11 cellular contexts compared by ENCODE assay signal in the genomic region with DNA sequence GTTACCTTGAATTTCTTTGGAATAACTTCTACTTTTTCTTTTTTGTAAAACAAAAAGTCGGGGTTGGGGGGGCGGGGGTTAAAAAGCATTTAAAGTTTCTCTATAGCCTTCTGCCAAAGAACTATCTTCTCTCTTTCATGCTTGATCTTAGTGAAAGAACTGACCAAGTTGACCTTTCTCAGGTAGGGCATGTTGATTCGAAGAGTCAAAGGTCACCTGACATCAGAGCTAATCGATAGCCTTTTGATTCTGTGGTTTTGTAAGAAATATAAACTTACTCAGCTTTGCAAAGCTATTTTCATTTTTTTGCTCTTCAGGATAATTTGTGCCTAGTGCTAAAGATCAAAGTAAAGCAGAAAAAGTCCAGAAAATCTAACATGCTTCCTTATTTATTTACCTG.
"Had no signal": no experiment of that assay in that cellular context is flagged by ENCODE, and none has a peak within 500 bp of the region (broad histone marks: within the 10 kb centered on the region; RNA-seq: fewer than 3 reads in every experiment).

No MANE protein-coding gene starts in this region.

- H2AFZ ChIP-seq: GM23248, GM23338 had no signal

- H3K27ac ChIP-seq: GM23248 had no signal

- H3K9me3 Mint-ChIP-seq: HFFc6 had no signal

- H3K9ac ChIP-seq: GM23248 had no signal

- ATAC-seq: GM23338, HCT116 had no signal

- DNase-seq: GM23248, GOT3, H7, H9, HCEC 1CT, HFFc6 had no signal

- H3K36me3 ChIP-seq: HAP-1 had no signal

- H3K4me3 Mint-ChIP-seq: GM23338, H9, HFFc6 had no signal

- H3K4me3 ChIP-seq: GM23248, GM23338, HAP-1 had no signal

- H3K4me1 Mint-ChIP-seq: GM23338, H9 had no signal

- H3K9me3 ChIP-seq: HAP-1 had no signal

- FAIRE-seq: H1, H54 had no signal

- H3K4me2 ChIP-seq: GM23338 had no signal

- H3K4me1 ChIP-seq: HAP-1 had no signal

- H3K27ac Mint-ChIP-seq: GM23338, H9, HFFc6 had no signal
